In genomic region chr2:19176172-19176852, GRCh38 we compare ENCODE assay signal across 16 cellular contexts.
"Had no signal": no experiment of that assay in that cellular context is flagged by ENCODE, and none has a peak within 500 bp of the region (broad histone marks: within the 10 kb centered on the region; RNA-seq: fewer than 3 reads in every experiment).

No MANE protein-coding gene starts in this region.

- H3K36me3 ChIP-seq: neutrophil, suprapubic skin had no signal

- H3K27ac Mint-ChIP-seq: activated CD4-positive, alpha-beta T cell treated with anti-CD3 and anti-CD28 coated beads, Interleukin-2, amount 10 ng/mL, durations not matched to agents 24 days and 14 days; activated CD8-positive, alpha-beta T cell treated with anti-CD3 and anti-CD28 coated beads, Interleukin-2, amount 10 ng/mL, durations not matched to agents 7 days and 5 days; activated naive CD4-positive, alpha-beta T cell treated with anti-CD3 and anti-CD28 coated beads for 36 hours; activated T-cell treated with anti-CD3 and anti-CD28 coated beads, Interleukin-2, amount 50 U/mL, for 24 hours; brain; natural killer cell; stimulated activated naive CD8-positive, alpha-beta T cell treated with anti-CD3 and anti-CD28 coated beads, Interleukin-15, Interleukin-2, amounts not matched to agents 100 ng/mL and 50 ng/mL, for 24 hours had no signal

- H3K27ac ChIP-seq: coronary artery, neutrophil, suprapubic skin had no signal

- H3K4me1 ChIP-seq: suprapubic skin had no signal

- H3K4me3 Mint-ChIP-seq: activated CD4-positive, alpha-beta T cell treated with anti-CD3 and anti-CD28 coated beads, Interleukin-2, amount 10 ng/mL, durations not matched to agents 24 days and 14 days; activated CD8-positive, alpha-beta T cell treated with anti-CD3 and anti-CD28 coated beads, Interleukin-2, amount 10 ng/mL, durations not matched to agents 7 days and 5 days; activated naive CD4-positive, alpha-beta T cell treated with anti-CD3 and anti-CD28 coated beads for 36 hours; activated T-cell treated with anti-CD3 and anti-CD28 coated beads, Interleukin-2, amount 50 U/mL, for 24 hours; brain; central memory CD8-positive, alpha-beta T cell; natural killer cell; stimulated activated naive CD8-positive, alpha-beta T cell treated with anti-CD3 and anti-CD28 coated beads, Interleukin-15, Interleukin-2, amounts not matched to agents 100 ng/mL and 50 ng/mL, for 24 hours had no signal

- H3K36me3 Mint-ChIP-seq: brain had no signal

- H3K4me3 ChIP-seq: coronary artery, suprapubic skin had no signal

- H3K9me3 Mint-ChIP-seq: activated CD4-positive, alpha-beta T cell treated with anti-CD3 and anti-CD28 coated beads, Interleukin-2, amount 10 ng/mL, durations not matched to agents 24 days and 14 days had no signal

- H3K27me3 ChIP-seq: neutrophil, suprapubic skin had no signal

- H3K4me1 Mint-ChIP-seq: activated CD4-positive, alpha-beta T cell treated with anti-CD3 and anti-CD28 coated beads, Interleukin-2, amount 10 ng/mL, durations not matched to agents 24 days and 14 days; brain; central memory CD8-positive, alpha-beta T cell; natural killer cell had no signal

- DNase-seq: activated CD4-positive, alpha-beta T cell treated with anti-CD3 and anti-CD28 coated beads, Interleukin-2, amount 10 ng/mL, durations not matched to agents 24 days and 14 days; activated CD8-positive, alpha-beta T cell treated with anti-CD3 and anti-CD28 coated beads, Interleukin-2, amount 10 ng/mL, durations not matched to agents 7 days and 5 days; activated naive CD4-positive, alpha-beta T cell treated with anti-CD3 and anti-CD28 coated beads for 36 hours; activated T-cell treated with anti-CD3 and anti-CD28 coated beads, Interleukin-2, amount 50 U/mL, for 24 hours; mesendoderm; natural killer cell; posterior cingulate gyrus; retina; stimulated activated CD4-positive, alpha-beta T cell treated with anti-CD3 and anti-CD28 coated beads, Interleukin-2, amount 100 ng/mL, for 24 hours; T1000 had no signal

- ATAC-seq: activated CD8-positive, alpha-beta T cell treated with anti-CD3 and anti-CD28 coated beads, Interleukin-2, amount 10 ng/mL, durations not matched to agents 7 days and 5 days; natural killer cell had no signal

- H3K9me3 ChIP-seq: neutrophil, suprapubic skin had no signal

- H3K27me3 Mint-ChIP-seq: activated CD4-positive, alpha-beta T cell treated with anti-CD3 and anti-CD28 coated beads, Interleukin-2, amount 10 ng/mL, durations not matched to agents 24 days and 14 days; activated T-cell treated with anti-CD3 and anti-CD28 coated beads, Interleukin-2, amount 50 U/mL, for 24 hours; brain; central memory CD8-positive, alpha-beta T cell; stimulated activated naive CD8-positive, alpha-beta T cell treated with anti-CD3 and anti-CD28 coated beads, Interleukin-15, Interleukin-2, amounts not matched to agents 100 ng/mL and 50 ng/mL, for 24 hours had no signal
